1 cellular context compared by ENCODE assay signal in genomic region chr9:89685698-89686097, GRCh38.
TF ChIP-seq lines count a peak whose summit lies in the region.

No MANE protein-coding gene starts in this region.

TF ChIP-seq in WTC11, 78 proteins besides CTCF, POLR2A, EP300 and RAD21 (continued from another document):
- TF ChIP-seq IRF2 (CRISPR knock-in tag; IDR thresholded peaks at IDR 0.05; ENCODE audit: borderline replicate concordance, low read depth) (no peak), CREB1 (CRISPR knock-in tag; IDR thresholded peaks at IDR 0.05) (no peak), ATF6 (CRISPR knock-in tag; IDR thresholded peaks at IDR 0.05) (no peak), SMAD4 (CRISPR knock-in tag; IDR thresholded peaks at IDR 0.05) (no peak), TEAD1 (CRISPR knock-in tag; IDR thresholded peaks at IDR 0.05) (no peak), TP53 (CRISPR knock-in tag; IDR thresholded peaks at IDR 0.05) (no peak), ZNF263 (CRISPR knock-in tag; IDR thresholded peaks at IDR 0.05; ENCODE audit: low read depth) (no peak), ZNF121 (CRISPR knock-in tag; IDR thresholded peaks at IDR 0.05) (no peak), JUN (CRISPR knock-in tag; IDR thresholded peaks at IDR 0.05) (no peak), ZNF425 (CRISPR knock-in tag; conservative IDR thresholded peaks at IDR 0.05) (no peak), GTF2I (CRISPR knock-in tag; conservative IDR thresholded peaks at IDR 0.05) (no peak)
- TF ChIP-seq, protein P1, sequence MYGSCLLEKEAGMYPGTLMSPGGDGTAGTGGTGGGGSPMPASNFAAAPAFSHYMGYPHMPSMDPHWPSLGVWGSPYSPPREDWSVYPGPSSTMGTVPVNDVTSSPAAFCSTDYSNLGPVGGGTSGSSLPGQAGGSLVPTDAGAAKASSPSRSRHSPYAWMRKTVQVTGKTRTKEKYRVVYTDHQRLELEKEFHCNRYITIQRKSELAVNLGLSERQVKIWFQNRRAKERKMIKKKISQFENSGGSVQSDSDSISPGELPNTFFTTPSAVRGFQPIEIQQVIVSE (CRISPR knock-in tag; IDR thresholded peaks at IDR 0.05; ENCODE audit: borderline replicate concordance), result no peak
- TF ChIP-seq, protein P2, sequence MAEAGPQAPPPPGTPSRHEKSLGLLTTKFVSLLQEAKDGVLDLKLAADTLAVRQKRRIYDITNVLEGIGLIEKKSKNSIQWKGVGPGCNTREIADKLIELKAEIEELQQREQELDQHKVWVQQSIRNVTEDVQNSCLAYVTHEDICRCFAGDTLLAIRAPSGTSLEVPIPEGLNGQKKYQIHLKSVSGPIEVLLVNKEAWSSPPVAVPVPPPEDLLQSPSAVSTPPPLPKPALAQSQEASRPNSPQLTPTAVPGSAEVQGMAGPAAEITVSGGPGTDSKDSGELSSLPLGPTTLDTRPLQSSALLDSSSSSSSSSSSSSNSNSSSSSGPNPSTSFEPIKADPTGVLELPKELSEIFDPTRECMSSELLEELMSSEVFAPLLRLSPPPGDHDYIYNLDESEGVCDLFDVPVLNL (CRISPR knock-in tag; IDR thresholded peaks at IDR 0.05; ENCODE audit: borderline replicate concordance, low read depth), result no peak
- TF ChIP-seq, protein P3, sequence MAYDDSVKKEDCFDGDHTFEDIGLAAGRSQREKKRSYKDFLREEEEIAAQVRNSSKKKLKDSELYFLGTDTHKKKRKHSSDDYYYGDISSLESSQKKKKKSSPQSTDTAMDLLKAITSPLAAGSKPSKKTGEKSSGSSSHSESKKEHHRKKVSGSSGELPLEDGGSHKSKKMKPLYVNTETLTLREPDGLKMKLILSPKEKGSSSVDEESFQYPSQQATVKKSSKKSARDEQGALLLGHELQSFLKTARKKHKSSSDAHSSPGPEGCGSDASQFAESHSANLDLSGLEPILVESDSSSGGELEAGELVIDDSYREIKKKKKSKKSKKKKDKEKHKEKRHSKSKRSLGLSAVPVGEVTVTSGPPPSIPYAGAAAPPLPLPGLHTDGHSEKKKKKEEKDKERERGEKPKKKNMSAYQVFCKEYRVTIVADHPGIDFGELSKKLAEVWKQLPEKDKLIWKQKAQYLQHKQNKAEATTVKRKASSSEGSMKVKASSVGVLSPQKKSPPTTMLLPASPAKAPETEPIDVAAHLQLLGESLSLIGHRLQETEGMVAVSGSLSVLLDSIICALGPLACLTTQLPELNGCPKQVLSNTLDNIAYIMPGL (CRISPR knock-in tag; IDR thresholded peaks at IDR 0.05), result no peak
